ENCODE assay signal across 17 cellular contexts in the genomic region with DNA sequence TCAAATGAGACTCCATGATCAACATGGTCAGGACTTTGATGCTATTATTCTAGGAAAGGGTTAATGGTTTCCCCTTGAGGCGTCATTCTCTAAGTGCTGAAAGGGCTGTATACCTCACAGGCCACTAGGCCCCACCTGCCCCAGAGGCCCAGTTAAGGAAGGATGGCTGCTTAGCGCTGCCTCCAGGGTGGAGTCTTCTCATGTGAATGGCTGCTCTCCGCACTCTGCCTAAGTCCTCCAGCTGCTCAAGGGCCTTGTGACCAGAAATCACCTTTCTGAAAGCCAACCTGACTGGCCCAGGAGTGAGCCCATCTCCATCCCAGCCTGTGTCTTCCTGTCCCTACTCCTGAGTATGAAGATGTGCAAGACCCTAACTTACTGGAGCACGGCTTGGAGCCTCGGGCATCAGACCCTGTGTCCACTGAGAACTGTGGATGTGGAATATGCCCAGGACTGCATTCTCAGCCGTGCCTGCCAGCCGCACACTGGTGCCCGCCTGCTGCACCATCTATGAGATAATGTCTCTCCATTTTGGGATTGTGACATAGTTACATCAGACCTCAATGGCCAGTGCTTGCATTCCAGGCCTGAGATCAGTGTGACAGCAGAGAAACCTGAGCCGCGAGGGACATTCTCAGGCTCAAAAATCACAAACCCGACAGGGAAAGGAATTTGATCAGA. TPM values are rescaled to one million over a fixed set of nuclear protein-coding genes. Genes with fewer than 3 reads are reported as not detected.
DNase-seq lines count a peak whose midpoint lies in the region; ATAC-seq and TF ChIP-seq lines count a peak whose summit lies in the region.
"Had no signal": no experiment of that assay in that cellular context is flagged by ENCODE, and none has a peak within 500 bp of the region (broad histone marks: within the 10 kb centered on the region; RNA-seq: fewer than 3 reads in every experiment).

No MANE protein-coding gene starts in this region.

- no peaks in the 10 kb centered on the region for H3K36me3 ChIP-seq in endodermal cell (ENCODE audit: control insufficient read depth, insufficient read depth, low read length)
- H3K36me3 ChIP-seq in gastrocnemius medialis, result no peaks in the 10 kb centered on the region
- H3K36me3 ChIP-seq: tibial nerve had no signal

- H3K27ac Mint-ChIP-seq in endodermal cell, result no peak overlapping the region
- H3K27ac Mint-ChIP-seq: activated CD8-positive, alpha-beta T cell treated with anti-CD3 and anti-CD28 coated beads for 36 hours; B cell; immature natural killer cell had no signal

- no peak for TF ChIP-seq RAD21 in Ishikawa (IDR thresholded peaks at IDR 0.05; ENCODE audit: low read depth)

- peaks cover 4% of the 10 kb centered on the region for H3K27me3 Mint-ChIP-seq in endodermal cell (ENCODE audit: insufficient read depth)
- H3K27me3 Mint-ChIP-seq: activated CD8-positive, alpha-beta T cell treated with anti-CD3 and anti-CD28 coated beads for 36 hours; B cell had no signal

- H3K27ac ChIP-seq in endodermal cell (ENCODE audit: low read depth, low read length) (no peak overlapping the region), layer of hippocampus (ENCODE audit: low read depth, low read length) (peak overlapping the region; percentile 25), gastrocnemius medialis (peak overlapping the region; percentile 65 to 84 (median 77))
- H3K27ac ChIP-seq: neutrophil, tibial nerve had no signal

- H3K9ac ChIP-seq in endodermal cell (ENCODE audit: extremely low read depth, low read length, poor library complexity, severe bottlenecking), result no peak overlapping the region

- peak; percentile 61; the same call in 1 of the 2 replicates for TF ChIP-seq EP300 in Ishikawa (IDR thresholded peaks at IDR 0.05; ENCODE audit: borderline replicate concordance)

- H3K4me3 ChIP-seq in endodermal cell (ENCODE audit: low read length) (no peak overlapping the region), gastrocnemius medialis (no peak overlapping the region)
- H3K4me3 ChIP-seq: gastroesophageal sphincter, tibial nerve had no signal

- H3K9me3 Mint-ChIP-seq in endodermal cell, result no peaks in the 10 kb centered on the region
- H3K9me3 Mint-ChIP-seq: activated CD8-positive, alpha-beta T cell treated with anti-CD3 and anti-CD28 coated beads for 36 hours; immature natural killer cell had no signal

- ATAC-seq in gastrocnemius medialis, result peak; percentile 90 to 94
- ATAC-seq: activated CD8-positive, alpha-beta T cell treated with anti-CD3 and anti-CD28 coated beads for 36 hours; gastroesophageal sphincter had no signal

- WGBS in endodermal cell (ENCODE audit: insufficient coverage in 1 of 2, insufficient read length in 1 of 2), 2 experiments, result 83 to 90% methylated on average over 9 to 11 of the region's 11 CpGs

- H3K9me3 ChIP-seq in endodermal cell (ENCODE audit: control insufficient read depth, low read length) (no peaks in the 10 kb centered on the region), gastrocnemius medialis (no peaks in the 10 kb centered on the region)
- H3K9me3 ChIP-seq: gastroesophageal sphincter, neutrophil, tibial nerve had no signal

- in situ Hi-C loops in gastrocnemius medialis (cut with MboI; ENCODE audit: low sequenced_read_pairs in 4 of 4), result loop anchor here in 3 of 4 donors (10.0 to 25.0 kb wide), 2 partner anchors 430 to 653 kb away; no protein-coding TSS in a partner anchor

- intact Hi-C loops in gastrocnemius medialis (cut with DNase I; ENCODE audit: low total_unique reads), result loop anchor here (5.0 kb wide), 1 partner anchor 498 kb away; no protein-coding TSS in a partner anchor

- H3K4me1 ChIP-seq in endodermal cell (ENCODE audit: control insufficient read depth, insufficient read depth, low read length) (peaks cover 25% of the 10 kb centered on the region), gastrocnemius medialis (peaks cover 38 to 67% of the 10 kb centered on the region in 2 donors)

- H3K36me3 Mint-ChIP-seq in endodermal cell (ENCODE audit: low read depth), result peaks cover under 1% of the 10 kb centered on the region

- no peaks in the 10 kb centered on the region for H3K27me3 ChIP-seq in endodermal cell (ENCODE audit: control insufficient read depth, insufficient read depth, low read length, poor library complexity, severe bottlenecking)
- no peaks in the 10 kb centered on the region for H3K27me3 ChIP-seq in layer of hippocampus (ENCODE audit: control insufficient read depth, insufficient read depth, low read length)
- H3K27me3 ChIP-seq in gastrocnemius medialis, result no peaks in the 10 kb centered on the region
- H3K27me3 ChIP-seq: gastroesophageal sphincter, neutrophil, tibial nerve had no signal

- DNase-seq in endodermal cell (peak; percentile 64), gastrocnemius medialis (peak; percentile 30 to 75), LoVo (ENCODE audit: low spot score) (no peak), COR-L47 (lab: John Stamatoyannopoulos, UW) (no peak)
- DNase-seq in activated naive CD4-positive, alpha-beta T cell treated with Interleukin-2 at 50 U/mL for 16 hours, result no peak
- no peak for DNase-seq in activated T-cell treated with anti-CD3 and anti-CD28 coated beads, Interleukin-2, amount 50 U/mL, for 1 hour
- DNase-seq: activated CD8-positive, alpha-beta T cell treated with anti-CD3 and anti-CD28 coated beads for 36 hours; immature natural killer cell; mesenchymal stem cell; NCI-H774; stimulated activated CD4-positive, alpha-beta T cell treated with anti-CD3 and anti-CD28 coated beads, Interleukin-4, amount 100 ng/mL, for 4 hours had no signal

- TF ChIP-seq CTCF in endodermal cell (conservative IDR thresholded peaks at IDR 0.05) (no peak), gastrocnemius medialis (IDR thresholded peaks at IDR 0.05 in 4 of 5, conservative IDR thresholded peaks at IDR 0.05 in 1 of 5) (peak in 1 of 5 experiments; percentile 11)

- H3K4me3 Mint-ChIP-seq in endodermal cell, result no peak overlapping the region
- H3K4me3 Mint-ChIP-seq: activated CD8-positive, alpha-beta T cell treated with anti-CD3 and anti-CD28 coated beads for 36 hours; B cell; immature natural killer cell had no signal

- peaks cover 43% of the 10 kb centered on the region for H3K4me1 Mint-ChIP-seq in endodermal cell

- TF ChIP-seq POLR2A in gastrocnemius medialis (IDR thresholded peaks at IDR 0.05), result no peak

TF ChIP-seq in Ishikawa, 13 proteins besides CTCF, POLR2A, EP300 and RAD21:
- TF ChIP-seq TAF1 (IDR thresholded peaks at IDR 0.05; ENCODE audit: low read depth), result no peak
- TF ChIP-seq EGR1 (IDR thresholded peaks at IDR 0.05), result no peak
- 0 out of 2 replicates have a peak, but pooled peaks have one; percentile 36 for TF ChIP-seq TCF12 (IDR thresholded peaks at IDR 0.05; ENCODE audit: low read depth)
- no peak; the same call in 1 of the 2 replicates for TF ChIP-seq FOXM1 (IDR thresholded peaks at IDR 0.05; ENCODE audit: borderline replicate concordance, low read depth)
- peak; percentile 92 for TF ChIP-seq TEAD4 (IDR thresholded peaks at IDR 0.05)
- TF ChIP-seq, protein P1, sequence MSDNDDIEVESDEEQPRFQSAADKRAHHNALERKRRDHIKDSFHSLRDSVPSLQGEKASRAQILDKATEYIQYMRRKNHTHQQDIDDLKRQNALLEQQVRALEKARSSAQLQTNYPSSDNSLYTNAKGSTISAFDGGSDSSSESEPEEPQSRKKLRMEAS (IDR thresholded peaks at IDR 0.05), result peak; percentile 31; the same call in 1 of the 2 replicates
- peak; percentile 45; the same call in 1 of the 2 replicates for TF ChIP-seq YY1 (IDR thresholded peaks at IDR 0.05; ENCODE audit: low read depth)
- peak; percentile 92 for TF ChIP-seq CEBPB (IDR thresholded peaks at IDR 0.05)

RNA-seq across cellular contexts. Expression of a gene that starts 51.0 kb away (rescaled TPM):
- total RNA-seq in endodermal cell (10 to 100 TPM; 32.3 to 37.5 TPM), gastrocnemius medialis (10 to 100 TPM; 37.9 to 88.2 (median 72.0) TPM)
- polyA plus RNA-seq in endodermal cell (2013, experiment 1 of 2), result 30.3 TPM
- 23.8 TPM for polyA plus RNA-seq in endodermal cell (2013, experiment 2 of 2)

Comparison
In these comparisons a context has a peak if more than half of its experiments do, and no peak if none do; other contexts are left out.
1. DNase-seq: peak in endodermal cell (single experiment) and gastrocnemius medialis (2 of 2); none in activated naive CD4-positive, alpha-beta T cell treated with Interleukin-2 at 50 U/mL for 16 hours (single experiment), LoVo (single experiment), activated T-cell treated with anti-CD3 and anti-CD28 coated beads, Interleukin-2, amount 50 U/mL, for 1 hour (single experiment) and COR-L47 (single experiment).